ENCODE assay signal across 1 cellular context in genomic region chr14:32300146-32300545, GRCh38.
TF ChIP-seq lines count a peak whose summit lies in the region.

No MANE protein-coding gene starts in this region.

TF ChIP-seq in IMR-90, 13 proteins besides CTCF, POLR2A, EP300 and RAD21:
- TF ChIP-seq, protein P1, sequence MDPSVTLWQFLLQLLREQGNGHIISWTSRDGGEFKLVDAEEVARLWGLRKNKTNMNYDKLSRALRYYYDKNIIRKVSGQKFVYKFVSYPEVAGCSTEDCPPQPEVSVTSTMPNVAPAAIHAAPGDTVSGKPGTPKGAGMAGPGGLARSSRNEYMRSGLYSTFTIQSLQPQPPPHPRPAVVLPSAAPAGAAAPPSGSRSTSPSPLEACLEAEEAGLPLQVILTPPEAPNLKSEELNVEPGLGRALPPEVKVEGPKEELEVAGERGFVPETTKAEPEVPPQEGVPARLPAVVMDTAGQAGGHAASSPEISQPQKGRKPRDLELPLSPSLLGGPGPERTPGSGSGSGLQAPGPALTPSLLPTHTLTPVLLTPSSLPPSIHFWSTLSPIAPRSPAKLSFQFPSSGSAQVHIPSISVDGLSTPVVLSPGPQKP (IDR thresholded peaks at IDR 0.05; ENCODE audit: borderline replicate concordance, low read depth, low read length): no peak
- TF ChIP-seq RCOR1 (IDR thresholded peaks at IDR 0.05; ENCODE audit: insufficient replicate concordance, low read length) (no peak), RFX5 (IDR thresholded peaks at IDR 0.05; ENCODE audit: low read depth, low read length) (no peak), CEBPB (IDR thresholded peaks at IDR 0.05; ENCODE audit: low read depth, low read length) (no peak), FOS (IDR thresholded peaks at IDR 0.05; ENCODE audit: low read depth, low read length) (no peak), BHLHE40 (IDR thresholded peaks at IDR 0.05; ENCODE audit: low read depth, low read length) (no peak), CHD1 (IDR thresholded peaks at IDR 0.05; ENCODE audit: low read depth, low read length) (no peak), MAFK (IDR thresholded peaks at IDR 0.05; ENCODE audit: low read depth, low read length) (no peak), NFE2L2 (IDR thresholded peaks at IDR 0.05; ENCODE audit: low read depth, low read length) (no peak), MAZ (IDR thresholded peaks at IDR 0.05; ENCODE audit: borderline replicate concordance, low read depth, low read length) (no peak), MXI1 (IDR thresholded peaks at IDR 0.05; ENCODE audit: borderline replicate concordance, low read depth, low read length) (no peak), SMC3 (IDR thresholded peaks at IDR 0.05; ENCODE audit: low read depth, low read length) (no peak), USF2 (IDR thresholded peaks at IDR 0.05; ENCODE audit: low read depth, low read length) (no peak)
TF ChIP-seq in IMR-90: peak in this region for 0.
